ENCODE assay signal across 11 cellular contexts in the genomic region with DNA sequence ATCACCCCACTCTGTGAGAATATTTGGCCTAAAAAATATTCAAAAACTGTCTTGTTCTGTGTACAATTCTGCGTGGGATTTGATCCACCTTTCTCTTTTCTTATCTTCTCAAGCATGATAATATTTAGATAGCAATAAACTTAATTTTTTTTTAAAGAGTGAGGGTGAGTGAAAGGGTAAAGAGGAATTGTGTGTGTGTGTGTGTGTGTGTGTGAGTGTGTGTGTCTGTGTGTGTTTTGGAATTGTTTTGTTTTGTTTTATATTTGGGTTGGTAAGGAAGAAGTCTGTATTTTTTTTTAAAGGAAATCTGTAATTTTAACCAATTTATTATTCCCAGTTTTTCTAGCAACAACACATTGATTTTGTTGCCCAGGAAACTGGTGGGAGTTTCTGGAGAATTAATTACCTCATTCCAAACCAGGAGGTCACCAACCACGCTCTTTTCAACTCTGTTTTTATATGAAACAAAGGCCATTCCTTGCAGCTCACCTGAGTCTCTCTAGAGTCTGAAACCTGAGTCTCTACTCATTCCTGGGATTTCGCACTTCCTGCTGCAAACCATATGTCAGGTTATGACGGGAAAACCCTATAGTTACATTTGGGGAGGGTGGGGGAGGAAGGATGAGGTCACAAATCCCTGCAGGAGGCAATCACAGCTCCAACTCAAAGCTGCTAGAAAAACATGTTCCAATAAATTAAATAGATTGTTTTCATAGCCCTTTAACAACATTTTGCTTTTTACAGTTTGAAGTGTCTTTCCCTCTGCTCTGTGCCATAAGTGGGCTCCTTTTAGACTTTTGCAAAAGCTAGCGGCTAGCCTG. TPM values are rescaled to one million over a fixed set of nuclear protein-coding genes. Genes with fewer than 3 reads are reported as not detected.
DNase-seq lines count a peak whose midpoint lies in the region; ATAC-seq and TF ChIP-seq lines count a peak whose summit lies in the region.
"Had no signal": no experiment of that assay in that cellular context is flagged by ENCODE, and none has a peak within 500 bp of the region (broad histone marks: within the 10 kb centered on the region; RNA-seq: fewer than 3 reads in every experiment).

No MANE protein-coding gene starts in this region.

- no peak for TF ChIP-seq POLR2A in stomach (IDR thresholded peaks at IDR 0.05)

- peak overlapping the region; percentile 48 for H2AFZ ChIP-seq in ACC112 (ENCODE audit: low read length, unreplicated experiment)

- intact Hi-C loops in stomach (cut with DNase I; ENCODE audit: low total_unique reads), result no loop called here

- H3K9me3 ChIP-seq in HUES64 (ENCODE audit: insufficient read depth, low read depth, low read length), result no peaks in the 10 kb centered on the region
- H3K9me3 ChIP-seq in stomach, result no peaks in the 10 kb centered on the region
- H3K9me3 ChIP-seq: left lung had no signal

- ATAC-seq in GM21529 (IDR thresholded peaks at IDR 0.05; ENCODE audit: unreplicated experiment), result no peak
- ATAC-seq: left lung; stimulated activated memory B cell treated with anti-CD40 and anti-IgM and Interleukin-4, amounts not matched to agents 10 μg/mL and 1 μg/mL and 100 μg/mL, for 72 hours had no signal

- no peaks in the 10 kb centered on the region for H3K27me3 ChIP-seq in ACC112 (ENCODE audit: insufficient read depth, low read length)
- H3K27me3 ChIP-seq in HUES64 (ENCODE audit: insufficient read depth, low read length), result no peaks in the 10 kb centered on the region
- no peaks in the 10 kb centered on the region for H3K27me3 ChIP-seq in brain microvascular endothelial cell (replicated peaks)
- no peaks in the 10 kb centered on the region for H3K27me3 ChIP-seq in stomach
- H3K27me3 ChIP-seq: left lung had no signal

- WGBS in HUES64, result 62% methylated on average over 4 of the region's 5 CpGs
- WGBS in stomach, 5 donors, result 50 to 70% (median 58%) methylated on average over 5 of the region's 5 CpGs

- H3K27ac ChIP-seq in ACC112 (ENCODE audit: low read depth, low read length) (peak overlapping the region; percentile 25; the same call in 1 of the 2 replicates), HUES64 (ENCODE audit: low read depth, low read length) (peak overlapping the region; percentile 3; the same call in 1 of the 2 replicates), brain microvascular endothelial cell (peak overlapping the region; percentile 66), stomach (peak overlapping the region in 1 of 5 donors; percentile 5)
- H3K27ac ChIP-seq: left lung had no signal

- H3K4me3 ChIP-seq in ACC112 (ENCODE audit: low read depth, low read length) (no peak overlapping the region), HUES64 (ENCODE audit: low read length) (no peak overlapping the region), brain microvascular endothelial cell (ENCODE audit: low read depth, low read length) (no peak overlapping the region), stomach (no peak overlapping the region)
- H3K4me3 ChIP-seq: coronary artery, left lung had no signal

- H3K36me3 ChIP-seq in ACC112 (ENCODE audit: insufficient read depth, low read length) (no peaks in the 10 kb centered on the region), HUES64 (ENCODE audit: insufficient read depth, low read length) (no peaks in the 10 kb centered on the region), brain microvascular endothelial cell (replicated peaks) (no peaks in the 10 kb centered on the region), stomach (no peaks in the 10 kb centered on the region)
- H3K36me3 ChIP-seq: left lung had no signal

- TF ChIP-seq EP300 in stomach (IDR thresholded peaks at IDR 0.05), result no peak

- H3K4me1 ChIP-seq in ACC112 (ENCODE audit: control insufficient read depth, insufficient read depth, low read length, unreplicated experiment), result peaks cover 40% of the 10 kb centered on the region
- H3K4me1 ChIP-seq in HUES64 (ENCODE audit: insufficient read depth, low read length), result peaks cover 23% of the 10 kb centered on the region
- peaks cover 13 to 35% (median 26%) of the 10 kb centered on the region in 4 donors for H3K4me1 ChIP-seq in stomach
- H3K4me1 ChIP-seq: left lung had no signal

- DNase-seq in brain microvascular endothelial cell, result peak; percentile 57
- peak; percentile 49 for DNase-seq in iPS-NIHi7 (ENCODE audit: extremely low spot score)
- no peak for DNase-seq in activated CD8-positive, alpha-beta memory T cell treated with anti-CD3 and anti-CD28 coated beads for 24 hours
- DNase-seq in stomach, result no peak
- DNase-seq in stimulated activated CD4-positive, alpha-beta T cell treated with anti-CD3 and anti-CD28 coated beads, Interleukin-1b, Interleukin-23, amount 100 ng/mL, for 48 hours, result no peak
- DNase-seq: left lung had no signal

- H3K79me2 ChIP-seq in ACC112 (ENCODE audit: control insufficient read depth, insufficient read depth, low read length, unreplicated experiment), result no peaks in the 10 kb centered on the region

- in situ Hi-C loops in brain microvascular endothelial cell (cut with HindIII; ENCODE audit: low pct_ligation_motif_present, low sequenced_read_pairs), result no loop called here

- H3K9ac ChIP-seq in HUES64 (ENCODE audit: low read depth, low read length), result peak overlapping the region; percentile 42; the same call in 1 of the 2 replicates

- TF ChIP-seq CTCF in brain microvascular endothelial cell (IDR thresholded peaks at IDR 0.05; ENCODE audit: low read depth, low read length, missing control alignments), result no peak
- TF ChIP-seq CTCF in stomach (IDR thresholded peaks at IDR 0.05), result no peak

RNA-seq across cellular contexts. Expression of a gene that starts 38.1 kb away (rescaled TPM):
- polyA plus RNA-seq in HUES64 (2013, experiment 1 of 2), result 32.1 TPM
- polyA plus RNA-seq in HUES64 (2013, experiment 2 of 2), result 34.6 TPM
- 100 to 1,000 TPM in 3 of 5 donors, 10 to 100 TPM in 2; 21.7 to 180 (median 129) TPM for total RNA-seq in stomach
- polyA plus RNA-seq in stomach, result 10 to 100 TPM; 24.8 to 36.5 (median 24.8) TPM

RNA-seq across cellular contexts. Expression of a gene that starts 46.4 kb away (rescaled TPM):
- 54.8 TPM for polyA plus RNA-seq in HUES64 (2013, experiment 1 of 2)
- 75.1 TPM for polyA plus RNA-seq in HUES64 (2013, experiment 2 of 2)
- total RNA-seq in stomach, result 100 to 1,000 TPM in 3 of 5 donors, 10 to 100 TPM in 2; 66.0 to 600 (median 222) TPM
- 10 to 100 TPM; 22.9 to 64.9 (median 36.4) TPM for polyA plus RNA-seq in stomach

Comparison
In these comparisons a context has a peak if more than half of its experiments do, and no peak if none do; other contexts are left out.
1. DNase-seq: peak in brain microvascular endothelial cell (single experiment) and iPS-NIHi7 (single experiment); none in activated CD8-positive, alpha-beta memory T cell treated with anti-CD3 and anti-CD28 coated beads for 24 hours (single experiment), stomach (single experiment) and stimulated activated CD4-positive, alpha-beta T cell treated with anti-CD3 and anti-CD28 coated beads, Interleukin-1b, Interleukin-23, amount 100 ng/mL, for 48 hours (single experiment).